Comparison of ENCODE assay signal across 1 cellular context in genomic region chr1:46198026-46198826, GRCh38.
TF ChIP-seq lines count a peak whose summit lies in the region.

TSS of gene POMGNT1 (minus strand) at chr1:46198434. CDS start at chr1:46197821, 613 bp downstream.

TF ChIP-seq in K562, 482 proteins besides CTCF, POLR2A, EP300 and RAD21 (continued from another document and continues in another):
- TF ChIP-seq MAFG (tag; conservative IDR thresholded peaks at IDR 0.05), result no peak
- TF ChIP-seq SP2 (IDR thresholded peaks at IDR 0.05; ENCODE audit: extremely low read depth, low read depth, low read length, poor library complexity, severe bottlenecking), result no peak
- no peak for TF ChIP-seq ZNF695 (CRISPR knock-in tag; IDR thresholded peaks at IDR 0.05)
- no peak for TF ChIP-seq ZNF778 (CRISPR knock-in tag; IDR thresholded peaks at IDR 0.05)
- no peak for TF ChIP-seq NCOR1 (IDR thresholded peaks at IDR 0.05)
- TF ChIP-seq MCM2 (IDR thresholded peaks at IDR 0.05; ENCODE audit: low read depth), result no peak
- TF ChIP-seq TCF15 (CRISPR knock-in tag; IDR thresholded peaks at IDR 0.05), result no peak
- TF ChIP-seq PHF8 (IDR thresholded peaks at IDR 0.05; ENCODE audit: borderline replicate concordance, low read length), result peak; percentile 99
- TF ChIP-seq NR3C1 (CRISPR knock-in tag; IDR thresholded peaks at IDR 0.05), result no peak
- TF ChIP-seq RFX5 (IDR thresholded peaks at IDR 0.05; ENCODE audit: low read depth, low read length), result no peak
- TF ChIP-seq ZNF79 (CRISPR knock-in tag; IDR thresholded peaks at IDR 0.05; ENCODE audit: low read depth), result no peak
- TF ChIP-seq ARID2 (IDR thresholded peaks at IDR 0.05), result 0 out of 2 replicates have a peak, but pooled peaks have one; percentile 7
- TF ChIP-seq RERE (CRISPR knock-in tag; IDR thresholded peaks at IDR 0.05; ENCODE audit: borderline replicate concordance), result no peak
- TF ChIP-seq SAP30 (IDR thresholded peaks at IDR 0.05; ENCODE audit: borderline replicate concordance, insufficient read depth, low read depth, low read length, poor library complexity, severe bottlenecking), result peak; percentile 47
- TF ChIP-seq ZBTB8A (IDR thresholded peaks at IDR 0.05; ENCODE audit: partially characterized antibody), result no peak
- peak; percentile 26; the same call in 1 of the 2 replicates for TF ChIP-seq ZNF431 (CRISPR knock-in tag; IDR thresholded peaks at IDR 0.05)
- no peak for TF ChIP-seq POLR3G (IDR thresholded peaks at IDR 0.05; ENCODE audit: extremely low read depth, insufficient read length, insufficient replicate concordance)
- TF ChIP-seq ZNF512 (tag; IDR thresholded peaks at IDR 0.05), result no peak
- TF ChIP-seq KAT2B (IDR thresholded peaks at IDR 0.05; ENCODE audit: low read depth, low read length), result no peak
- TF ChIP-seq ZNF184 (CRISPR knock-in tag; IDR thresholded peaks at IDR 0.05), result no peak
- no peak for TF ChIP-seq FOXK1 (CRISPR knock-in tag; IDR thresholded peaks at IDR 0.05; ENCODE audit: borderline replicate concordance)
- TF ChIP-seq SNRNP70 (optimal IDR thresholded peaks at IDR 0.05; ENCODE audit: low read depth, low read length), result no peak
- TF ChIP-seq MCM7 (IDR thresholded peaks at IDR 0.05), result no peak
- TF ChIP-seq FOXK2 (conservative IDR thresholded peaks at IDR 0.05 in 1 of 2, IDR thresholded peaks at IDR 0.05 in 1 of 2; ENCODE audit: low read depth in 2 of 2), result no peak
- peak; percentile 54 for TF ChIP-seq HMGN3 (IDR thresholded peaks at IDR 0.05; ENCODE audit: borderline replicate concordance, extremely low read depth, insufficient read length, low read depth, low read length)
- no peak for TF ChIP-seq BACH1 (tag; IDR thresholded peaks at IDR 0.05)
- no peak for TF ChIP-seq ZNF395 (CRISPR knock-in tag; IDR thresholded peaks at IDR 0.05)
- TF ChIP-seq MXD1 (CRISPR knock-in tag; IDR thresholded peaks at IDR 0.05; ENCODE audit: borderline replicate concordance, poor library complexity, severe bottlenecking), result peak; percentile 19
- no peak for TF ChIP-seq PRPF4 (IDR thresholded peaks at IDR 0.05; ENCODE audit: insufficient read depth, low read depth, low read length, poor library complexity, severe bottlenecking)
- TF ChIP-seq ZZZ3 (IDR thresholded peaks at IDR 0.05), result no peak
- no peak for TF ChIP-seq HOMEZ (CRISPR knock-in tag; IDR thresholded peaks at IDR 0.05)
- TF ChIP-seq ZNF75A (CRISPR knock-in tag; IDR thresholded peaks at IDR 0.05), result no peak
- TF ChIP-seq CEBPG (CRISPR knock-in tag; IDR thresholded peaks at IDR 0.05), result no peak; the same call in 1 of the 2 replicates
- no peak for TF ChIP-seq CEBPG (tag; conservative IDR thresholded peaks at IDR 0.05 in 1 of 2, IDR thresholded peaks at IDR 0.05 in 1 of 2)
- TF ChIP-seq PCBP2 (IDR thresholded peaks at IDR 0.05; ENCODE audit: low read depth, low read length, poor library complexity, severe bottlenecking), result no peak
- no peak for TF ChIP-seq ZNF584 (CRISPR knock-in tag; IDR thresholded peaks at IDR 0.05; ENCODE audit: low read depth)
- TF ChIP-seq ZNF699 (CRISPR knock-in tag; IDR thresholded peaks at IDR 0.05; ENCODE audit: insufficient replicate concordance), result no peak
- no peak for TF ChIP-seq E2F8 (IDR thresholded peaks at IDR 0.05; ENCODE audit: low read depth, partially characterized antibody)
- no peak for TF ChIP-seq ATF1 (CRISPR knock-in tag; IDR thresholded peaks at IDR 0.05)
- no peak for TF ChIP-seq ATF1 (tag; IDR thresholded peaks at IDR 0.05)
- no peak for TF ChIP-seq HDAC6 (IDR thresholded peaks at IDR 0.05; ENCODE audit: low read depth, low read length)
- peak; percentile 47 to 76; a peak in 1 of 4 replicates for TF ChIP-seq SIN3A (IDR thresholded peaks at IDR 0.05; ENCODE audit: borderline replicate concordance in 2 of 2, control insufficient read depth in 1 of 2, low read depth in 2 of 2, low read length in 2 of 2)
- no peak for TF ChIP-seq TRIM25 (IDR thresholded peaks at IDR 0.05; ENCODE audit: borderline replicate concordance)
- TF ChIP-seq ZNF583 (CRISPR knock-in tag; IDR thresholded peaks at IDR 0.05), result peak; percentile 46
- TF ChIP-seq SNIP1 (IDR thresholded peaks at IDR 0.05; ENCODE audit: low read depth), result no peak
- TF ChIP-seq TFE3 (CRISPR knock-in tag; IDR thresholded peaks at IDR 0.05), result no peak
- no peak for TF ChIP-seq CSDE1 (IDR thresholded peaks at IDR 0.05)
- TF ChIP-seq KLF1 (tag; IDR thresholded peaks at IDR 0.05), result no peak
- peak; percentile 91 for TF ChIP-seq RBM25 (IDR thresholded peaks at IDR 0.05; ENCODE audit: low read depth, low read length, severe bottlenecking)
- no peak for TF ChIP-seq ZBTB9 (CRISPR knock-in tag; IDR thresholded peaks at IDR 0.05)
